In the genomic region with DNA sequence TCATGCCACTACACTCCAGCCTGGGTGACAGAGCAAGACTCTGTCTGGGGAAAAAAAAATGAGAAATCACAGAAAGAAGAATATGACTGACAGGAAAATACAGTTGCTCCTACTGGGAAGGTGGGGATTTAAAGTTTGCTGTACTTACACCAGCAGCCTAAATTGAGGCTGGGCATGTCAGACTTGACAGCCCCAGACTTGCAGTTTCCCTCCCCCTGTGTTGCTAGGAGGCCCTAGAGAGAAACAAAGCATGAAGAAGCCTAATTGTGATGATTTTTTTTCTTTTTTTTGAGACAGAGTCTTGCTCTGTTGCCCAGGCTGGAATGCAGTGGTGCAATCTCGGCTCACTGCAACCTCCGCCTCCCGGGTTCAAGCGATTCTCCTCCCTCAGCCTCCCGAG, we compare ENCODE assay signal across 1 cellular context. TPM values are rescaled to one million over a fixed set of nuclear protein-coding genes. Genes with fewer than 3 reads are reported as not detected.
"Had no signal": no experiment of that assay in that cellular context is flagged by ENCODE, and none has a peak within 500 bp of the region (broad histone marks: within the 10 kb centered on the region; RNA-seq: fewer than 3 reads in every experiment).

No MANE protein-coding gene starts in this region.

RNA-seq across cellular contexts. Expression of gene PLA2G3, which starts 54.4 kb away (rescaled TPM):
- polyA plus RNA-seq: SK-N-SH had no signal
